8 cellular contexts compared by ENCODE assay signal in genomic region chr6:90369024-90369519, GRCh38.
DNase-seq lines count a peak whose midpoint lies in the region; ATAC-seq and TF ChIP-seq lines count a peak whose summit lies in the region.

No MANE protein-coding gene starts in this region.

- DNase-seq in COLO829 (ENCODE audit: low spot score): peak; percentile 94
- peak; percentile 48 for DNase-seq in GM19240 (ENCODE audit: insufficient read length, low spot score)
- DNase-seq in dermis blood vessel endothelial cell: peak; percentile 99
- DNase-seq in medulla oblongata (ENCODE audit: extremely low spot score): peak; percentile 71
- peak; percentile 75 for DNase-seq in ureter (ENCODE audit: low spot score)
- DNase-seq in DMS114 treated with DMSO at 0.1 percent for 48 hours (lab: John Stamatoyannopoulos, UW; ENCODE audit: unreplicated experiment): no peak

- peak; percentile 100 for ATAC-seq in HG03103 (IDR thresholded peaks at IDR 0.05; ENCODE audit: low read depth, unreplicated experiment)

TF ChIP-seq in PFSK-1, 5 proteins besides CTCF, POLR2A, EP300 and RAD21:
- TF ChIP-seq FOXP2 (optimal IDR thresholded peaks at IDR 0.05; ENCODE audit: borderline replicate concordance, extremely low read depth, extremely low read length, insufficient read depth): peak; percentile 87
- TF ChIP-seq POLR2AphosphoS5 (IDR thresholded peaks at IDR 0.05; ENCODE audit: low read depth, low read length): peak; percentile 78
- peak; percentile 100 for TF ChIP-seq SIN3A (IDR thresholded peaks at IDR 0.05; ENCODE audit: borderline replicate concordance, insufficient read depth, low read length)
- peak; percentile 66; the same call in 1 of the 2 replicates for TF ChIP-seq TAF1 (IDR thresholded peaks at IDR 0.05; ENCODE audit: borderline replicate concordance, insufficient read depth, low read length)
- TF ChIP-seq, protein P1, sequence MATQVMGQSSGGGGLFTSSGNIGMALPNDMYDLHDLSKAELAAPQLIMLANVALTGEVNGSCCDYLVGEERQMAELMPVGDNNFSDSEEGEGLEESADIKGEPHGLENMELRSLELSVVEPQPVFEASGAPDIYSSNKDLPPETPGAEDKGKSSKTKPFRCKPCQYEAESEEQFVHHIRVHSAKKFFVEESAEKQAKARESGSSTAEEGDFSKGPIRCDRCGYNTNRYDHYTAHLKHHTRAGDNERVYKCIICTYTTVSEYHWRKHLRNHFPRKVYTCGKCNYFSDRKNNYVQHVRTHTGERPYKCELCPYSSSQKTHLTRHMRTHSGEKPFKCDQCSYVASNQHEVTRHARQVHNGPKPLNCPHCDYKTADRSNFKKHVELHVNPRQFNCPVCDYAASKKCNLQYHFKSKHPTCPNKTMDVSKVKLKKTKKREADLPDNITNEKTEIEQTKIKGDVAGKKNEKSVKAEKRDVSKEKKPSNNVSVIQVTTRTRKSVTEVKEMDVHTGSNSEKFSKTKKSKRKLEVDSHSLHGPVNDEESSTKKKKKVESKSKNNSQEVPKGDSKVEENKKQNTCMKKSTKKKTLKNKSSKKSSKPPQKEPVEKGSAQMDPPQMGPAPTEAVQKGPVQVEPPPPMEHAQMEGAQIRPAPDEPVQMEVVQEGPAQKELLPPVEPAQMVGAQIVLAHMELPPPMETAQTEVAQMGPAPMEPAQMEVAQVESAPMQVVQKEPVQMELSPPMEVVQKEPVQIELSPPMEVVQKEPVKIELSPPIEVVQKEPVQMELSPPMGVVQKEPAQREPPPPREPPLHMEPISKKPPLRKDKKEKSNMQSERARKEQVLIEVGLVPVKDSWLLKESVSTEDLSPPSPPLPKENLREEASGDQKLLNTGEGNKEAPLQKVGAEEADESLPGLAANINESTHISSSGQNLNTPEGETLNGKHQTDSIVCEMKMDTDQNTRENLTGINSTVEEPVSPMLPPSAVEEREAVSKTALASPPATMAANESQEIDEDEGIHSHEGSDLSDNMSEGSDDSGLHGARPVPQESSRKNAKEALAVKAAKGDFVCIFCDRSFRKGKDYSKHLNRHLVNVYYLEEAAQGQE (IDR thresholded peaks at IDR 0.05; ENCODE audit: insufficient read depth in 1 of 2, low read depth in 2 of 2, low read length in 2 of 2): peak; percentile 37 to 80; a peak in 2 of 4 replicates
TF ChIP-seq in PFSK-1: peak in this region for 5.
